ENCODE assay signal across 8 cellular contexts in the genomic region with DNA sequence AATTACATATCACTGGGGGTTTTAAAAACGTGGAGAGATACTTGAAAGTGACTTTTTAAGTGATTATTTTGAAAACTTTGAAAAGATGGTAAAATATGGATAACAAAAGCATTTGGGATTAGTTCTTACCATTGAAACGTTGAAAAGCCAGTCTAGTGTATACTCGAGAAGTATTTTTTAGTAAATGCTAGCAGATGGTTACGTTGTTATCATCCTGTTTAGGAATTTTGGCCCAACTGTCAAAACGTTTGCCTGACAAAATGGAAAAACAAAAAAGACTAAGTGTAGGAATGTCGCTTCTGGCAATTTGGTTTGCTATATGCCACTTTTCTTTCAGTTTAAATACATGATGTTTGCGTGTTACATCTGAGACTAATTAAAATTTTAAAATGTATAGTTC. TPM values are rescaled to one million over a fixed set of nuclear protein-coding genes. Genes with fewer than 3 reads are reported as not detected.
DNase-seq lines count a peak whose midpoint lies in the region; ATAC-seq lines count a peak whose summit lies in the region.

No MANE protein-coding gene starts in this region.

- H3K36me3 ChIP-seq in iPS-20b (ENCODE audit: insufficient read depth, low read depth, low read length) (peaks cover 50% of the 10 kb centered on the region), subcutaneous abdominal adipose tissue (ENCODE audit: control insufficient read depth in 5 of 5, insufficient read depth in 5 of 5, low read length in 5 of 5) (peaks cover 2 to 17% (median 6%) of the 10 kb centered on the region in 5 donors)

- H3K36me3 Mint-ChIP-seq in T-helper 1 cell treated with Interleukin-12 subunit alpha and Interleukin-12 subunit beta and Interleukin-4 antibody, amounts not matched to agents 30 μg/mL and 1 μg/mL, for 36 hours (ENCODE audit: low read depth), result peaks cover 66% of the 10 kb centered on the region
- H3K36me3 Mint-ChIP-seq in activated T-helper 1 cell treated with anti-CD3 and anti-CD28 coated beads, Interleukin-12 subunit alpha, Interleukin-12 subunit beta, Interleukin-2, Interleukin-4 antibody, amounts not matched to agents 30 ng/mL and 10 ng/mL and 1 ng/mL, durations not matched to agents 14 hours and 24 hours and 36 hours (ENCODE audit: low read depth), result peaks cover 65% of the 10 kb centered on the region

- H3K4me3 ChIP-seq in iPS-20b (ENCODE audit: low read length) (peak overlapping the region; percentile 76), subcutaneous abdominal adipose tissue (ENCODE audit: low read depth in 1 of 5, low read length in 5 of 5) (peak overlapping the region; percentile 91 to 100 (median 99))

- H3K27me3 ChIP-seq in iPS-20b (ENCODE audit: insufficient read depth, low read length) (no peaks in the 10 kb centered on the region), subcutaneous abdominal adipose tissue (ENCODE audit: control insufficient read depth in 5 of 5, insufficient read depth in 4 of 5, low read length in 5 of 5) (no peaks in the 10 kb centered on the region)

- H3K9me3 ChIP-seq in iPS-20b (ENCODE audit: insufficient read depth, low read depth, low read length) (peaks cover 15% of the 10 kb centered on the region), subcutaneous abdominal adipose tissue (ENCODE audit: control insufficient read depth in 5 of 5, low read length in 5 of 5) (peaks cover 2 to 18% (median 18%) of the 10 kb centered on the region in 5 donors)

- intact Hi-C loops in activated T-helper 1 cell treated with anti-CD3 and anti-CD28 coated beads, Interleukin-12 subunit alpha, Interleukin-12 subunit beta, Interleukin-2, Interleukin-4 antibody, amounts not matched to agents 30 ng/mL and 10 ng/mL and 1 ng/mL, durations not matched to agents 14 hours and 24 hours and 36 hours (cut with micrococcal nuclease), result loop anchor here (1.0 to 10.0 kb wide), 3 partner anchors 441 to 1849 kb away; a partner anchor contains a TSS

- no peak overlapping the region for H3K27ac ChIP-seq in iPS-20b (ENCODE audit: low read length)
- H3K27ac ChIP-seq in subcutaneous abdominal adipose tissue (ENCODE audit: low read depth, low read length), result peak overlapping the region; percentile 84

- H3K4me1 Mint-ChIP-seq in T-helper 1 cell treated with Interleukin-12 subunit alpha and Interleukin-12 subunit beta and Interleukin-4 antibody, amounts not matched to agents 30 μg/mL and 1 μg/mL, for 36 hours (ENCODE audit: low read depth), result peaks cover 45% of the 10 kb centered on the region
- H3K4me1 Mint-ChIP-seq in activated T-helper 1 cell treated with anti-CD3 and anti-CD28 coated beads, Interleukin-12 subunit alpha, Interleukin-12 subunit beta, Interleukin-2, Interleukin-4 antibody, amounts not matched to agents 30 ng/mL and 10 ng/mL and 1 ng/mL, durations not matched to agents 14 hours and 24 hours and 36 hours (ENCODE audit: low read depth), result peaks cover 52% of the 10 kb centered on the region

- peak overlapping the region; percentile 100 for H3K27ac Mint-ChIP-seq in T-helper 1 cell treated with Interleukin-12 subunit alpha and Interleukin-12 subunit beta and Interleukin-4 antibody, amounts not matched to agents 30 μg/mL and 1 μg/mL, for 36 hours
- peak overlapping the region; percentile 98 for H3K27ac Mint-ChIP-seq in activated T-helper 1 cell treated with anti-CD3 and anti-CD28 coated beads, Interleukin-12 subunit alpha, Interleukin-12 subunit beta, Interleukin-2, Interleukin-4 antibody, amounts not matched to agents 30 ng/mL and 10 ng/mL and 1 ng/mL, durations not matched to agents 14 hours and 24 hours and 36 hours

- H3K4me3 Mint-ChIP-seq in T-helper 1 cell treated with Interleukin-12 subunit alpha and Interleukin-12 subunit beta and Interleukin-4 antibody, amounts not matched to agents 30 μg/mL and 1 μg/mL, for 36 hours, result peak overlapping the region; percentile 100
- H3K4me3 Mint-ChIP-seq in activated T-helper 1 cell treated with anti-CD3 and anti-CD28 coated beads, Interleukin-12 subunit alpha, Interleukin-12 subunit beta, Interleukin-2, Interleukin-4 antibody, amounts not matched to agents 30 ng/mL and 10 ng/mL and 1 ng/mL, durations not matched to agents 14 hours and 24 hours and 36 hours, result peak overlapping the region; percentile 99

- DNase-seq in T-helper 1 cell (no peak), T1000 (lab: John Stamatoyannopoulos, UW) (no peak), UCSD-AML1 (lab: John Stamatoyannopoulos, UW; ENCODE audit: unreplicated experiment) (no peak)
- no peak for DNase-seq in activated T-helper 1 cell treated with anti-CD3 and anti-CD28 coated beads, Interleukin-12 subunit alpha, Interleukin-12 subunit beta, Interleukin-2, Interleukin-4 antibody, amounts not matched to agents 30 ng/mL and 10 ng/mL and 1 ng/mL, durations not matched to agents 14 hours and 24 hours and 36 hours (ENCODE audit: low spot score)

- H3K9ac ChIP-seq in iPS-20b (ENCODE audit: low read depth, low read length), result peak overlapping the region; percentile 96; the same call in 1 of the 2 replicates
- H3K9ac ChIP-seq in subcutaneous abdominal adipose tissue (ENCODE audit: low read length in 5 of 5), result peak overlapping the region; percentile 91 to 99 (median 98)

- no peaks in the 10 kb centered on the region for H3K27me3 Mint-ChIP-seq in T-helper 1 cell treated with Interleukin-12 subunit alpha and Interleukin-12 subunit beta and Interleukin-4 antibody, amounts not matched to agents 30 μg/mL and 1 μg/mL, for 36 hours (ENCODE audit: low read depth)
- H3K27me3 Mint-ChIP-seq in activated T-helper 1 cell treated with anti-CD3 and anti-CD28 coated beads, Interleukin-12 subunit alpha, Interleukin-12 subunit beta, Interleukin-2, Interleukin-4 antibody, amounts not matched to agents 30 ng/mL and 10 ng/mL and 1 ng/mL, durations not matched to agents 14 hours and 24 hours and 36 hours (ENCODE audit: insufficient read depth), result no peaks in the 10 kb centered on the region

- H3K4me1 ChIP-seq in iPS-20b (ENCODE audit: insufficient read depth, low read length), result peaks cover 9% of the 10 kb centered on the region; the same call in 1 of the 2 replicates
- peaks cover 5 to 28% (median 25%) of the 10 kb centered on the region in 5 donors for H3K4me1 ChIP-seq in subcutaneous abdominal adipose tissue (ENCODE audit: control insufficient read depth in 5 of 5, insufficient read depth in 5 of 5, low read length in 5 of 5)

- ATAC-seq in HG02973 (IDR thresholded peaks at IDR 0.05; ENCODE audit: unreplicated experiment), result no peak

- peaks cover 19% of the 10 kb centered on the region for H3K9me3 Mint-ChIP-seq in T-helper 1 cell treated with Interleukin-12 subunit alpha and Interleukin-12 subunit beta and Interleukin-4 antibody, amounts not matched to agents 30 μg/mL and 1 μg/mL, for 36 hours
- peaks cover 24% of the 10 kb centered on the region for H3K9me3 Mint-ChIP-seq in activated T-helper 1 cell treated with anti-CD3 and anti-CD28 coated beads, Interleukin-12 subunit alpha, Interleukin-12 subunit beta, Interleukin-2, Interleukin-4 antibody, amounts not matched to agents 30 ng/mL and 10 ng/mL and 1 ng/mL, durations not matched to agents 14 hours and 24 hours and 36 hours

RNA-seq across cellular contexts. Expression of a gene that starts 1.2 kb away (rescaled TPM):
- total RNA-seq in activated T-helper 1 cell treated with anti-CD3 and anti-CD28 coated beads, Interleukin-12 subunit alpha, Interleukin-12 subunit beta, Interleukin-2, Interleukin-4 antibody, amounts not matched to agents 30 ng/mL and 10 ng/mL and 1 ng/mL, durations not matched to agents 14 hours and 24 hours and 36 hours, result 75.2 and 78.9 TPM in 2 replicates
